In the genomic region with DNA sequence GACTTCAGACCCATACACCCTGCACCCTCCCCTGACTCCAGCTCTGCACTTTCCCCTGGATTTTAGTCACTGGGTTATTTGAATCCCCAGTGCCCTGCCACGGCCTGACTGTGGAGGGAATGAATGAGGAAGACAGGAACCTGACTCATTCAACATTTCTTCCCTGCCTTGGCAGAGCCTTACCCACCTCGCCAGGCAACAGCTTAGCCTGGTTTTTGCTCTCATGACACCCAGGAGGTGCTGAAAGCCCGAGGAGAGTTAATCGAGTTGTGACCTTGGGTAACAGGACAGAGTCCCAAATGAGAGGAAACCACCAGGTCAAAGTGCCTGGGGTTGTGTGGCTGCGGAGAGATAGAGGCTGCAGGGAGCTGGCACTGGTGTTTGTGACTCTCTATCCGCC, we compare ENCODE assay signal across 13 cellular contexts.
A peak's percentile ranks its signal among the peaks of the same experiment; 100 is the strongest.
DNase-seq lines count a peak whose midpoint lies in the region; ATAC-seq, FAIRE-seq and TF ChIP-seq lines count a peak whose summit lies in the region.
"Had no signal": no experiment of that assay in that cellular context is flagged by ENCODE, and none has a peak within 500 bp of the region (broad histone marks: within the 10 kb centered on the region; RNA-seq: fewer than 3 reads in every experiment).

No MANE protein-coding gene starts in this region.

- H4K8ac ChIP-seq in H1 (ENCODE audit: extremely low read depth, insufficient read depth, low read length): no peak overlapping the region

- no peaks in the 10 kb centered on the region for H3K27me3 Mint-ChIP-seq in stimulated activated naive CD8-positive, alpha-beta T cell treated with anti-CD3 and anti-CD28 coated beads, Interleukin-15, amount 100 ng/mL, for 72 hours
- H3K27me3 Mint-ChIP-seq: T-helper 17 cell had no signal

- no peak overlapping the region for H3K23ac ChIP-seq in H1 (ENCODE audit: insufficient read length)

- no peak for TF ChIP-seq POLR2A in H1 (IDR thresholded peaks at IDR 0.05; ENCODE audit: control extremely low read depth in 1 of 2, low read depth in 2 of 2, low read length in 2 of 2)
- no peak for TF ChIP-seq POLR2A in sigmoid colon (IDR thresholded peaks at IDR 0.05)

- no peaks in the 10 kb centered on the region; a peak in 1 of 4 replicates for H3K9me3 ChIP-seq in H1 (ENCODE audit: insufficient read depth in 2 of 2, low read depth in 1 of 2, low read length in 1 of 2)
- H3K9me3 ChIP-seq in sigmoid colon: no peaks in the 10 kb centered on the region
- H3K9me3 ChIP-seq: neutrophil had no signal

- POLR2A ChIA-PET in H1 (lab: Charles Lee; ENCODE audit: partially characterized antibody) (no interaction called here), HEK293T (lab: Yijun Ruan, JAX) (interaction anchor here (0.8 kb wide), 1 partner anchor 12 kb away, joined by 3 read pairs; no protein-coding TSS in a partner anchor)

- H4K91ac ChIP-seq in H1 (replicated peaks; ENCODE audit: insufficient read length, low read length): no peak overlapping the region

- H3K27me3 ChIP-seq in H1 (replicated peaks in 1 of 4; ENCODE audit: control insufficient read depth in 3 of 4, extremely low read depth in 1 of 4, insufficient read depth in 3 of 4, low read length in 3 of 4): no peaks in the 10 kb centered on the region
- no peaks in the 10 kb centered on the region for H3K27me3 ChIP-seq in sigmoid colon
- H3K27me3 ChIP-seq: neutrophil had no signal

- no peak overlapping the region for H3K4me3 Mint-ChIP-seq in stimulated activated naive CD8-positive, alpha-beta T cell treated with anti-CD3 and anti-CD28 coated beads, Interleukin-15, amount 100 ng/mL, for 72 hours
- H3K4me3 Mint-ChIP-seq: T-helper 17 cell had no signal

- ATAC-seq in left colon: peak; percentile 8
- ATAC-seq in stimulated activated naive CD8-positive, alpha-beta T cell treated with anti-CD3 and anti-CD28 coated beads, Interleukin-15, amount 100 ng/mL, for 72 hours: no peak
- ATAC-seq in activated naive CD4-positive, alpha-beta T cell treated with anti-CD3 and anti-CD28 coated beads, Interleukin-2, amount 50 U/mL, for 72 hours: no peak
- ATAC-seq: T-helper 17 cell had no signal

- H2BK20ac ChIP-seq in H1 (ENCODE audit: low read length): no peak overlapping the region

- no peak overlapping the region for H4K5ac ChIP-seq in H1 (ENCODE audit: insufficient read length, low read depth, low read length)

- DNase-seq in AG10803 (ENCODE audit: low read depth) (peak; percentile 72), MV-4-11 (lab: John Stamatoyannopoulos, UW) (peak; percentile 27), H1 (ENCODE audit: low read depth in 1 of 2, low spot score in 2 of 2) (no peak), left colon (no peak), HEK293T (ENCODE audit: extremely low spot score) (no peak), sigmoid colon (no peak)
- DNase-seq in stimulated activated naive CD8-positive, alpha-beta T cell treated with anti-CD3 and anti-CD28 coated beads, Interleukin-15, amount 100 ng/mL, for 72 hours: no peak
- DNase-seq in activated naive CD4-positive, alpha-beta T cell treated with anti-CD3 and anti-CD28 coated beads, Interleukin-2, amount 50 U/mL, for 72 hours (ENCODE audit: low spot score in 2 of 2): no peak
- DNase-seq: KG1, NCI-H774, T-helper 17 cell had no signal

- no peak overlapping the region for H3K18ac ChIP-seq in H1 (ENCODE audit: extremely low read depth, low read length)

- no peaks in the 10 kb centered on the region for H3K9me3 Mint-ChIP-seq in stimulated activated naive CD8-positive, alpha-beta T cell treated with anti-CD3 and anti-CD28 coated beads, Interleukin-15, amount 100 ng/mL, for 72 hours
- no peaks in the 10 kb centered on the region for H3K9me3 Mint-ChIP-seq in activated naive CD4-positive, alpha-beta T cell treated with anti-CD3 and anti-CD28 coated beads, Interleukin-2, amount 50 U/mL, for 72 hours

- H2BK5ac ChIP-seq in H1 (ENCODE audit: low read depth, low read length): no peak overlapping the region

- H3K4me1 Mint-ChIP-seq in stimulated activated naive CD8-positive, alpha-beta T cell treated with anti-CD3 and anti-CD28 coated beads, Interleukin-15, amount 100 ng/mL, for 72 hours: no peaks in the 10 kb centered on the region
- H3K4me1 Mint-ChIP-seq: T-helper 17 cell had no signal

- H2BK12ac ChIP-seq in H1 (ENCODE audit: low read depth, low read length): peak overlapping the region; percentile 65; the same call in 1 of the 2 replicates

- CTCF ChIA-PET in H1 (lab: Charles Lee; ENCODE audit: partially characterized antibody) (interaction anchor here (0.5 to 2.1 kb wide), 10 partner anchors 12 to 210 kb away, joined by 3 to 6 read pairs (median 4); no protein-coding TSS in a partner anchor), HEK293T (lab: Yijun Ruan, JAX) (no interaction called here)

- no peak for TF ChIP-seq EP300 in H1 (IDR thresholded peaks at IDR 0.05; ENCODE audit: borderline replicate concordance in 1 of 2, low read depth in 2 of 2, low read length in 2 of 2)
- no peak for TF ChIP-seq EP300 in sigmoid colon (IDR thresholded peaks at IDR 0.05)

- no peaks in the 10 kb centered on the region for H3K36me3 Mint-ChIP-seq in activated naive CD4-positive, alpha-beta T cell treated with anti-CD3 and anti-CD28 coated beads, Interleukin-2, amount 50 U/mL, for 72 hours

- peaks cover 3% of the 10 kb centered on the region; the same call in 1 of the 2 replicates for H3K23me2 ChIP-seq in H1 (ENCODE audit: low read depth, low read length)

- no peaks in the 10 kb centered on the region; a peak in 1 of 8 replicates for H3K36me3 ChIP-seq in H1 (ENCODE audit: control insufficient read depth in 2 of 4, insufficient read depth in 4 of 4, low read length in 3 of 4)
- H3K36me3 ChIP-seq in sigmoid colon: no peaks in the 10 kb centered on the region
- H3K36me3 ChIP-seq: neutrophil had no signal

- H3K27ac Mint-ChIP-seq in stimulated activated naive CD8-positive, alpha-beta T cell treated with anti-CD3 and anti-CD28 coated beads, Interleukin-15, amount 100 ng/mL, for 72 hours: no peak overlapping the region
- peak overlapping the region in 1 of 2 donors; percentile 53 for H3K27ac Mint-ChIP-seq in activated naive CD4-positive, alpha-beta T cell treated with anti-CD3 and anti-CD28 coated beads, Interleukin-2, amount 50 U/mL, for 72 hours
- H3K27ac Mint-ChIP-seq: T-helper 17 cell had no signal

- H3K4me3 ChIP-seq in AG10803 (ENCODE audit: low read length) (no peak overlapping the region), H1 (ENCODE audit: extremely low read depth in 1 of 4, insufficient read depth in 2 of 4, low read depth in 3 of 4, low read length in 4 of 4) (no peak overlapping the region), sigmoid colon (no peak overlapping the region)

- H2AK5ac ChIP-seq in H1 (ENCODE audit: low read depth, low read length): no peak overlapping the region; the same call in 1 of the 2 replicates

- H3K56ac ChIP-seq in H1 (replicated peaks; ENCODE audit: insufficient read length, low read depth, low read length): no peak overlapping the region

- H3K4me1 ChIP-seq in H1 (replicated peaks in 1 of 4; ENCODE audit: control insufficient read depth in 3 of 4, insufficient read depth in 4 of 4, low read length in 3 of 4) (peaks cover 7 to 27% (median 13%) of the 10 kb centered on the region in 4 experiments), sigmoid colon (no peaks in the 10 kb centered on the region)

- H2BK120ac ChIP-seq in H1 (replicated peaks; ENCODE audit: low read depth, low read length): no peak overlapping the region

- FAIRE-seq in H1 (lab: Jason Lieb, UNC): no peak
- FAIRE-seq: colon had no signal

- H2BK15ac ChIP-seq in H1 (ENCODE audit: low read length): no peak overlapping the region

- H3K79me1 ChIP-seq in H1 (ENCODE audit: low read depth, low read length): no peaks in the 10 kb centered on the region

- intact Hi-C loops in left colon (cut with DNase I, micrococcal nuclease): no loop called here
- intact Hi-C loops in sigmoid colon (cut with DNase I): no loop called here

- H3K4ac ChIP-seq in H1 (replicated peaks; ENCODE audit: insufficient read length, low read depth, low read length): no peak overlapping the region

- TF ChIP-seq CTCF in AG10803 (conservative IDR thresholded peaks at IDR 0.05; ENCODE audit: low read length) (0 out of 2 replicates have a peak, but pooled peaks have one; percentile 8), H1 (IDR thresholded peaks at IDR 0.05; ENCODE audit: control extremely low read depth in 1 of 3, insufficient read depth in 1 of 3, low read depth in 1 of 3, low read length in 3 of 3) (no peak), sigmoid colon (IDR thresholded peaks at IDR 0.05) (no peak)

- H3K9ac ChIP-seq in H1 (replicated peaks in 1 of 4; ENCODE audit: extremely low read depth in 1 of 4, low read depth in 3 of 4, low read length in 3 of 4): no peak overlapping the region

- H3K14ac ChIP-seq in H1 (ENCODE audit: insufficient read length): no peak overlapping the region

- TF ChIP-seq RAD21 in H1 (IDR thresholded peaks at IDR 0.05 in 1 of 2, conservative IDR thresholded peaks at IDR 0.05 in 1 of 2; ENCODE audit: low read depth in 2 of 2, low read length in 2 of 2): no peak

- H3K79me2 ChIP-seq in H1 (ENCODE audit: control insufficient read depth in 1 of 2, insufficient read depth in 2 of 2, low read length in 2 of 2): no peaks in the 10 kb centered on the region

- H3K27ac ChIP-seq in H1 (ENCODE audit: low read depth, low read length) (no peak overlapping the region), sigmoid colon (no peak overlapping the region)
- H3K27ac ChIP-seq: neutrophil had no signal

- 87% methylated on average over 6 of the region's 6 CpGs; no CpG with 5 or more reads in 1 of the 2 experiments for WGBS in H1 (ENCODE audit: extremely low coverage in 1 of 2, insufficient coverage in 1 of 2, insufficient read length in 1 of 2, insufficient replicate concordance in 2 of 2, low coverage in 1 of 2, low lambda C conversion rate in 2 of 2, missing lambda C conversion rate in 1 of 2), 2 experiments
- 55 to 77% methylated on average over 6 of the region's 6 CpGs for WGBS in sigmoid colon, 2 donors

- H4K20me1 ChIP-seq in H1 (replicated peaks in 1 of 2; ENCODE audit: control insufficient read depth in 1 of 2, insufficient read depth in 2 of 2, low read length in 2 of 2): no peaks in the 10 kb centered on the region

- H3K4me2 ChIP-seq in H1 (ENCODE audit: insufficient read depth in 1 of 2, low read depth in 2 of 2, low read length in 2 of 2): no peak overlapping the region

- no peak overlapping the region; the same call in 1 of the 2 replicates for H2AFZ ChIP-seq in H1 (ENCODE audit: low read length)

TF ChIP-seq in H1, 55 proteins besides CTCF, POLR2A, EP300 and RAD21 (continues in another document):
- TF ChIP-seq CBX5 (IDR thresholded peaks at IDR 0.05; ENCODE audit: low read depth, low read length) (no peak), TCF12 (IDR thresholded peaks at IDR 0.05; ENCODE audit: low read depth, low read length) (no peak), TEAD4 (IDR thresholded peaks at IDR 0.05; ENCODE audit: low read depth, low read length) (no peak)

TF ChIP-seq in HEK293T, 16 proteins besides CTCF, POLR2A, EP300 and RAD21:
- TF ChIP-seq ARNT (IDR thresholded peaks at IDR 0.05) (no peak), L3MBTL2 (conservative IDR thresholded peaks at IDR 0.05) (no peak), NFRKB (IDR thresholded peaks at IDR 0.05) (no peak), BHLHE40 (IDR thresholded peaks at IDR 0.05; ENCODE audit: borderline replicate concordance) (no peak), TARDBP (IDR thresholded peaks at IDR 0.05) (no peak)

Comparison
In these comparisons a context has a peak if more than half of its experiments do, and no peak if none do; other contexts are left out.
1. DNase-seq: peak in AG10803 (single experiment) and MV-4-11 (single experiment); none in H1 (0 of 2), left colon (0 of 2), stimulated activated naive CD8-positive, alpha-beta T cell treated with anti-CD3 and anti-CD28 coated beads, Interleukin-15, amount 100 ng/mL, for 72 hours (0 of 2), HEK293T (single experiment), activated naive CD4-positive, alpha-beta T cell treated with anti-CD3 and anti-CD28 coated beads, Interleukin-2, amount 50 U/mL, for 72 hours (0 of 2) and sigmoid colon (single experiment).